Comparison of ENCODE assay signal across 8 cellular contexts in genomic region chr16:21501223-21501868, GRCh38.
DNase-seq lines count a peak whose midpoint lies in the region; ATAC-seq and TF ChIP-seq lines count a peak whose summit lies in the region.
"Not testable (repeated sequence)": the region's sequence is repeated elsewhere in the genome, so short reads cannot be mapped to it uniquely, and the experiment has no call there.

No MANE protein-coding gene starts in this region.

- not testable (repeated sequence) for TF ChIP-seq EP300 in gastroesophageal sphincter (IDR thresholded peaks at IDR 0.05); neural cell (conservative IDR thresholded peaks at IDR 0.05; ENCODE audit: poor library complexity, severe bottlenecking)

- peak overlapping the region; percentile 78 for H3K9ac ChIP-seq in neural cell (ENCODE audit: low read length)

- ATAC-seq in T-helper 17 cell, result peak; percentile 66
- ATAC-seq in gastroesophageal sphincter, result peak; percentile 71
- peak; percentile 69 to 72 for ATAC-seq in stimulated activated naive B cell treated with anti-CD40 and anti-IgM and Interleukin-4, amounts not matched to agents 10 μg/mL and 1 μg/mL and 100 μg/mL, for 72 hours (replicated peaks)

- TF ChIP-seq CTCF in gastroesophageal sphincter (IDR thresholded peaks at IDR 0.05); neural cell (IDR thresholded peaks at IDR 0.05; ENCODE audit: poor library complexity, severe bottlenecking): not testable (repeated sequence)

- no CpG with 5 or more reads among the region's 51 CpGs for WGBS in gastroesophageal sphincter (ENCODE audit: low coverage in 1 of 2), 2 donors

- H3K36me3 ChIP-seq in gastroesophageal sphincter; neural cell (ENCODE audit: insufficient read depth, low read length): not testable (repeated sequence)

- H4K20me1 ChIP-seq in neural cell (ENCODE audit: insufficient read depth), result not testable (repeated sequence)

- H3K4me1 ChIP-seq in gastroesophageal sphincter, result peaks cover 0 to 34% (median 3%) of the 10 kb centered on the region in 3 donors

- peak overlapping the region; percentile 69 to 98 (median 94) for H3K27ac ChIP-seq in gastroesophageal sphincter
- H3K27ac ChIP-seq in neural cell (ENCODE audit: low read length), result peak overlapping the region; percentile 77

- H3K36me3 Mint-ChIP-seq in IgD-negative memory B cell; T-helper 17 cell (ENCODE audit: low read depth); activated naive CD8-positive, alpha-beta T cell: not testable (repeated sequence)
- H3K36me3 Mint-ChIP-seq in stimulated activated naive B cell treated with anti-CD40 and anti-IgM and Interleukin-4, amounts not matched to agents 10 μg/mL and 1 μg/mL and 100 μg/mL, for 72 hours, result peaks cover 17 to 19% of the 10 kb centered on the region in 2 donors

- not testable (repeated sequence) for H3K9me3 Mint-ChIP-seq in IgD-negative memory B cell; activated naive CD8-positive, alpha-beta T cell (ENCODE audit: low read depth); stimulated activated naive B cell treated with anti-CD40 and anti-IgM and Interleukin-4, amounts not matched to agents 10 μg/mL and 1 μg/mL and 100 μg/mL, for 72 hours

- TF ChIP-seq RAD21 in neural cell (conservative IDR thresholded peaks at IDR 0.05), result not testable (repeated sequence)

- not testable (repeated sequence) for H3K4me2 ChIP-seq in neural cell (ENCODE audit: low read length)

- DNase-seq in EL, result peak; percentile 71
- DNase-seq in HCEC 1CT, result peak; percentile 26
- peak; percentile 62 to 78 (median 63) for DNase-seq in T-helper 17 cell
- DNase-seq in stimulated activated naive B cell treated with anti-CD40 and anti-IgM and Interleukin-4, amounts not matched to agents 10 μg/mL and 1 μg/mL and 100 μg/mL, for 72 hours, result peak; percentile 71

- peak in 1 of 2 donors; percentile 6 for TF ChIP-seq POLR2A in gastroesophageal sphincter (IDR thresholded peaks at IDR 0.05)

- peak overlapping the region; percentile 91 to 99 (median 93) for H3K4me3 Mint-ChIP-seq in IgD-negative memory B cell
- H3K4me3 Mint-ChIP-seq in T-helper 17 cell, result peak overlapping the region; percentile 88
- H3K4me3 Mint-ChIP-seq in activated naive CD8-positive, alpha-beta T cell, result peak overlapping the region; percentile 87
- H3K4me3 Mint-ChIP-seq in stimulated activated naive B cell treated with anti-CD40 and anti-IgM and Interleukin-4, amounts not matched to agents 10 μg/mL and 1 μg/mL and 100 μg/mL, for 72 hours, result peak overlapping the region; percentile 88 to 95

- H3K4me1 Mint-ChIP-seq in IgD-negative memory B cell (peaks cover 11 to 13% (median 12%) of the 10 kb centered on the region in 3 donors), T-helper 17 cell (peaks cover 13% of the 10 kb centered on the region)
- peaks cover 12% of the 10 kb centered on the region for H3K4me1 Mint-ChIP-seq in activated naive CD8-positive, alpha-beta T cell (ENCODE audit: low read depth)
- H3K4me1 Mint-ChIP-seq in stimulated activated naive B cell treated with anti-CD40 and anti-IgM and Interleukin-4, amounts not matched to agents 10 μg/mL and 1 μg/mL and 100 μg/mL, for 72 hours, result peaks cover 15 to 35% of the 10 kb centered on the region in 2 donors

- H3K4me3 ChIP-seq in gastroesophageal sphincter (peak overlapping the region; percentile 43 to 87), neural cell (ENCODE audit: low read length) (peak overlapping the region; percentile 74)

- peak overlapping the region; percentile 97 to 100 (median 97) for H3K27ac Mint-ChIP-seq in IgD-negative memory B cell
- peak overlapping the region; percentile 86 for H3K27ac Mint-ChIP-seq in T-helper 17 cell
- H3K27ac Mint-ChIP-seq in activated naive CD8-positive, alpha-beta T cell, result peak overlapping the region; percentile 70
- H3K27ac Mint-ChIP-seq in stimulated activated naive B cell treated with anti-CD40 and anti-IgM and Interleukin-4, amounts not matched to agents 10 μg/mL and 1 μg/mL and 100 μg/mL, for 72 hours, result peak overlapping the region; percentile 98

- H2AFZ ChIP-seq in neural cell (ENCODE audit: low read depth, low read length), result not testable (repeated sequence)

- not testable (repeated sequence) for H3F3A ChIP-seq in neural cell (ENCODE audit: insufficient read depth, low read length, poor library complexity, severe bottlenecking)

- not testable (repeated sequence) for H3K27me3 Mint-ChIP-seq in IgD-negative memory B cell; T-helper 17 cell; activated naive CD8-positive, alpha-beta T cell; stimulated activated naive B cell treated with anti-CD40 and anti-IgM and Interleukin-4, amounts not matched to agents 10 μg/mL and 1 μg/mL and 100 μg/mL, for 72 hours

- not testable (repeated sequence) for H3K27me3 ChIP-seq in gastroesophageal sphincter; neural cell (ENCODE audit: insufficient read depth, low read depth, low read length)

- not testable (repeated sequence) for H3K9me3 ChIP-seq in T-helper 17 cell (ENCODE audit: control insufficient read depth, low read length, poor library complexity, severe bottlenecking); gastroesophageal sphincter; neural cell (ENCODE audit: low read length)

- H3K9me2 ChIP-seq in neural cell (ENCODE audit: insufficient read depth, low read length), result not testable (repeated sequence)

- H3K79me2 ChIP-seq in neural cell (replicated peaks; ENCODE audit: insufficient read depth, low read length), result not testable (repeated sequence)

Comparison
In these comparisons a context has a peak if more than half of its experiments do, and no peak if none do; other contexts are left out.
1. Peak in every context shown above with its lines: DNase-seq, ATAC-seq, H3K4me3 ChIP-seq and H3K27ac ChIP-seq.